10 cellular contexts compared by ENCODE assay signal in genomic region chr2:27117995-27118524, GRCh38. TPM values are rescaled to one million over a fixed set of nuclear protein-coding genes. Genes with fewer than 3 reads are reported as not detected.
DNase-seq lines count a peak whose midpoint lies in the region; ATAC-seq and TF ChIP-seq lines count a peak whose summit lies in the region.
"Had no signal": no experiment of that assay in that cellular context is flagged by ENCODE, and none has a peak within 500 bp of the region (broad histone marks: within the 10 kb centered on the region; RNA-seq: fewer than 3 reads in every experiment).

No MANE protein-coding gene starts in this region.

- H3K9me3 ChIP-seq in Peyer's patch: no peaks in the 10 kb centered on the region

- DNase-seq in DMS53 (lab: John Stamatoyannopoulos, UW) (peak; percentile 56), DMS53 treated with DMSO at 0.1 percent for 48 hours (lab: John Stamatoyannopoulos, UW; ENCODE audit: unreplicated experiment) (no peak), Peyer's patch (no peak), fibroblast of mammary gland (ENCODE audit: low read depth) (no peak), skeletal muscle cell (ENCODE audit: low read depth) (no peak), NCI-H187 treated with DMSO at 0.1 percent for 48 hours (lab: John Stamatoyannopoulos, UW) (no peak)

- no peak for TF ChIP-seq CTCF in Peyer's patch (IDR thresholded peaks at IDR 0.05)
- TF ChIP-seq CTCF in fibroblast of mammary gland (conservative IDR thresholded peaks at IDR 0.05; ENCODE audit: control insufficient read depth, insufficient read depth, low read depth, low read length): no peak

- no peak for TF ChIP-seq POLR2A in Peyer's patch (IDR thresholded peaks at IDR 0.05)

- H3K27ac ChIP-seq in Peyer's patch: no peak overlapping the region

- peaks cover 3 to 20% (median 6%) of the 10 kb centered on the region in 4 donors for H3K4me1 ChIP-seq in Peyer's patch

- H3K36me3 ChIP-seq in Peyer's patch: no peaks in the 10 kb centered on the region

- peaks cover 0 to 5% of the 10 kb centered on the region in 2 donors for H3K27me3 ChIP-seq in Peyer's patch

- no peak for ATAC-seq in HG02759 (IDR thresholded peaks at IDR 0.05; ENCODE audit: unreplicated experiment)
- no peak for ATAC-seq in HG03442 (IDR thresholded peaks at IDR 0.05; ENCODE audit: unreplicated experiment)

- peak overlapping the region; percentile 13 to 55 (median 46) for H3K4me3 ChIP-seq in Peyer's patch
- H3K4me3 ChIP-seq in fibroblast of mammary gland (ENCODE audit: control insufficient read depth, low read depth, low read length): peak overlapping the region; percentile 56
- peak overlapping the region; percentile 51 for H3K4me3 ChIP-seq in skeletal muscle cell (ENCODE audit: low read depth, low read length)

RNA-seq across cellular contexts. Expression of gene CGREF1, which starts 0.9 kb away (rescaled TPM):
- total RNA-seq in Peyer's patch: 1 to 10 TPM in 2 of 4 donors, not detected in 2; 2.5 to 5.6 TPM

RNA-seq across cellular contexts. Expression of gene ABHD1, which starts 5.6 kb away (rescaled TPM):
- total RNA-seq in Peyer's patch: 1 to 10 TPM in 1 of 4 donors, not detected in 3; 2.8 TPM

RNA-seq across cellular contexts. Expression of gene PREB, which starts 16.4 kb away (rescaled TPM):
- total RNA-seq in Peyer's patch: 100 to 1,000 TPM in 1 of 4 donors, 10 to 100 TPM in 3; 66.5 to 106 (median 69.4) TPM

RNA-seq across cellular contexts. Expression of gene PRR30, which starts 21.1 kb away (rescaled TPM):
- total RNA-seq in Peyer's patch: not detected
- total RNA-seq: A172, mononuclear cell had no signal

RNA-seq across cellular contexts. Expression of gene TCF23, which starts 30.7 kb away (rescaled TPM):
- total RNA-seq in Peyer's patch: not detected
- total RNA-seq: A172, mononuclear cell had no signal
